Comparison of ENCODE assay signal across 17 cellular contexts in genomic region chr2:25491966-25492532, GRCh38.
A peak's percentile ranks its signal among the peaks of the same experiment; 100 is the strongest.
DNase-seq lines count a peak whose midpoint lies in the region; ATAC-seq and TF ChIP-seq lines count a peak whose summit lies in the region.
"Had no signal": no experiment of that assay in that cellular context is flagged by ENCODE, and none has a peak within 500 bp of the region (broad histone marks: within the 10 kb centered on the region; RNA-seq: fewer than 3 reads in every experiment).

No MANE protein-coding gene starts in this region.

- H3K4me1 Mint-ChIP-seq in activated T-helper 17 cell treated with anti-CD3 and anti-CD28 coated beads, Interleukin-2, amount 50 U/mL, for 72 hours: no peaks in the 10 kb centered on the region

- no peaks in the 10 kb centered on the region for H3K36me3 ChIP-seq in upper lobe of right lung
- H3K36me3 ChIP-seq: SJCRH30 had no signal

- intact Hi-C loops in upper lobe of right lung (cut with DNase I): no loop called here

- H3K27me3 Mint-ChIP-seq in activated T-helper 17 cell treated with anti-CD3 and anti-CD28 coated beads, Interleukin-2, amount 50 U/mL, for 72 hours: no peaks in the 10 kb centered on the region
- H3K27me3 Mint-ChIP-seq: activated naive CD8-positive, alpha-beta T cell; progenitor cell of endocrine pancreas had no signal

- no peaks in the 10 kb centered on the region for H3K9me3 ChIP-seq in upper lobe of right lung
- H3K9me3 ChIP-seq: BLaER1 had no signal

- peaks cover 6% of the 10 kb centered on the region for H3K36me3 Mint-ChIP-seq in activated T-helper 17 cell treated with anti-CD3 and anti-CD28 coated beads, Interleukin-2, amount 50 U/mL, for 72 hours (ENCODE audit: low read depth)

- no peaks in the 10 kb centered on the region for H3K27me3 ChIP-seq in upper lobe of right lung
- H3K27me3 ChIP-seq: BLaER1, foreskin keratinocyte, SJCRH30 had no signal

- no peaks in the 10 kb centered on the region for H3K9me3 Mint-ChIP-seq in activated T-helper 17 cell treated with anti-CD3 and anti-CD28 coated beads, Interleukin-2, amount 50 U/mL, for 72 hours
- H3K9me3 Mint-ChIP-seq: immature natural killer cell had no signal

- H3K4me1 ChIP-seq in upper lobe of right lung: no peaks in the 10 kb centered on the region
- H3K4me1 ChIP-seq: foreskin keratinocyte had no signal

- ATAC-seq in activated T-helper 17 cell treated with anti-CD3 and anti-CD28 coated beads, Interleukin-2, amount 50 U/mL, for 72 hours (replicated peaks): peak; percentile 57
- no peak for ATAC-seq in GM18858 (IDR thresholded peaks at IDR 0.05; ENCODE audit: unreplicated experiment)
- no peak for ATAC-seq in HG03095 (IDR thresholded peaks at IDR 0.05; ENCODE audit: unreplicated experiment)
- ATAC-seq in HG02870 (IDR thresholded peaks at IDR 0.05; ENCODE audit: unreplicated experiment): no peak
- ATAC-seq in upper lobe of right lung: no peak

- no peak overlapping the region for H3K4me3 ChIP-seq in upper lobe of right lung
- H3K4me3 ChIP-seq: BLaER1, SJCRH30 had no signal

- H3K27ac Mint-ChIP-seq in activated T-helper 17 cell treated with anti-CD3 and anti-CD28 coated beads, Interleukin-2, amount 50 U/mL, for 72 hours: peak overlapping the region; percentile 5
- H3K27ac Mint-ChIP-seq: activated naive CD8-positive, alpha-beta T cell; immature natural killer cell; progenitor cell of endocrine pancreas had no signal

- H3K27ac ChIP-seq in upper lobe of right lung: no peak overlapping the region
- H3K27ac ChIP-seq: BLaER1, foreskin keratinocyte, SJCRH30 had no signal

- H3K4me3 Mint-ChIP-seq in activated T-helper 17 cell treated with anti-CD3 and anti-CD28 coated beads, Interleukin-2, amount 50 U/mL, for 72 hours: no peak overlapping the region
- H3K4me3 Mint-ChIP-seq: activated naive CD8-positive, alpha-beta T cell; immature natural killer cell had no signal

- DNase-seq in AG08395 (ENCODE audit: low spot score): peak; percentile 54
- peak; percentile 27 for DNase-seq in HCEC 1CT
- peak; percentile 72 for DNase-seq in iris pigment epithelial cell (ENCODE audit: low read depth)
- no peak for DNase-seq in upper lobe of right lung
- DNase-seq: cortex of kidney; immature natural killer cell; NCI-H1105; stimulated activated CD4-positive, alpha-beta T cell treated with anti-CD3 and anti-CD28 coated beads, Interleukin-2, amount 100 ng/mL, for 24 hours had no signal

- TF ChIP-seq CTCF in upper lobe of right lung (IDR thresholded peaks at IDR 0.05): no peak
